ENCODE assay signal across 8 cellular contexts in the genomic region with DNA sequence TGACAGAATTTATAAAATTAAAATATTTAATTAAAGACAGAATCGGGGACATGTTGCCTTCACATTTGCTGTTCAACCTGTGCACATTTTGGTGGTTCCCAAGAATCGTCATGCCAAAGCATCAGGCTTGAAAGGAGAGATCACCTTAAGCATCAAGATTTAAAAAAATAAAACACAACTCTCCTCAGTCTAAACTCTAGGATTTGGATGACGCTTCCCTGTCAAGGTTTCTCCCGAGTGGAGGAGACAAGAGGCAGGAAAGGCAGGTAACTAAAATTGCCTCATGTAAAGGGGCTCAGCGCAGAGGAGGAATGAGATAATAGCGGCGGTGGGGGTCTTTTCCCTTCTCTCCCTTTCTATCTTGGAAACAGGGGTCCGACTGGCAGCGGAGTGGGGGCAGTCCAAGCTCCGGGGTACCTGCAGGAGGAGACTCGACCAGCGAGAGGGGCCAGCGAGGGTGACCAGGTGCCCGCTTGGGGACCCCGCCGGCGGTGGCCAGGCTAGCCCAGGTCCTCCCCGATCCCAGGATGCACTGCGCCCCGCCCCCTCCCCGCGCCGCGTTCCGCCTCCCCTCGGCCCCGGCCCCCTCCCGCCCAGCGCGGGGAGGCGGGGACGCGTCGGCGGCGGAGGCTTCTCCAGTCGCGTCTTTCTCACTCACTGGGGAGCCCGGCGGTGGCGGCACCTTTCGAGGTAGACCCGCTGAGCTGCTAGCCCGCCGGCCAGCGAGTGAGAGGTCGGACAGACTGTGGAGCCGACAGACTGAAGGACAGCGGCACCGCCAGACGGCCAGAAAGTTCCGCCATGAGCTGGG. TPM values are rescaled to one million over a fixed set of nuclear protein-coding genes. Genes with fewer than 3 reads are reported as not detected.
DNase-seq lines count a peak whose midpoint lies in the region; ATAC-seq and TF ChIP-seq lines count a peak whose summit lies in the region.

A gene (plus strand): TSS at position 638 of the 811 bp plus-strand sequence. CDS start 164 bp downstream, at position 802.

- TF ChIP-seq CTCF in GM13977 (IDR thresholded peaks at IDR 0.05; ENCODE audit: extremely low read depth, insufficient read depth, missing control alignments) = no peak

- in situ Hi-C loops in GM13977 (cut with MboI; ENCODE audit: low pct_unique_long_range_greater_than_20kb, low sequenced_read_pairs, unreplicated experiment) = loop anchor here (10.0 to 25.0 kb wide), 2 partner anchors 177 to 390 kb away; no protein-coding TSS in a partner anchor

- CTCF ChIA-PET in activated CD4-positive, alpha-beta T cell treated with anti-CD3 and anti-CD28 coated beads for 36 hours (lab: Charles Lee) = interaction anchor here (0.7 to 2.4 kb wide), 5 partner anchors 11 to 403 kb away, joined by 3 to 13 read pairs (median 4); no protein-coding TSS in a partner anchor

- peaks cover 15% of the 10 kb centered on the region for H3K4me1 Mint-ChIP-seq in activated CD4-positive, alpha-beta T cell treated with anti-CD3 and anti-CD28 coated beads for 36 hours

- peak within 1 kb of the TSS; percentile 83 for H3K4me3 Mint-ChIP-seq in activated CD4-positive, alpha-beta T cell treated with anti-CD3 and anti-CD28 coated beads for 36 hours

- peak; percentile 87 for ATAC-seq in activated CD4-positive, alpha-beta T cell treated with anti-CD3 and anti-CD28 coated beads for 36 hours
- ATAC-seq in HG03108 (IDR thresholded peaks at IDR 0.05; ENCODE audit: unreplicated experiment) (no peak), HG03439 (IDR thresholded peaks at IDR 0.05; ENCODE audit: unreplicated experiment) (no peak)

- POLR2A ChIA-PET in activated CD4-positive, alpha-beta T cell treated with anti-CD3 and anti-CD28 coated beads for 36 hours (lab: Charles Lee) = interaction anchor here (0.5 kb wide), 2 partner anchors 96 to 322 kb away, joined by 3 read pairs; no protein-coding TSS in a partner anchor

- H3K36me3 Mint-ChIP-seq in activated CD4-positive, alpha-beta T cell treated with anti-CD3 and anti-CD28 coated beads for 36 hours (ENCODE audit: low read depth) = no peaks in the 10 kb centered on the region

- H3K9me3 Mint-ChIP-seq in activated CD4-positive, alpha-beta T cell treated with anti-CD3 and anti-CD28 coated beads for 36 hours (ENCODE audit: low read depth) = no peaks in the 10 kb centered on the region

- DNase-seq in GM13977 (ENCODE audit: low spot score) (peak; percentile 80), NCI-H2196 (lab: John Stamatoyannopoulos, UW; ENCODE audit: unreplicated experiment) (peak; percentile 90), dedifferentiated amniotic fluid mesenchymal stem cell (ENCODE audit: extremely low spot score) (peak; percentile 43), left kidney (ENCODE audit: low read depth, low spot score) (peak; percentile 97)
- peak; percentile 81 for DNase-seq in activated CD4-positive, alpha-beta T cell treated with anti-CD3 and anti-CD28 coated beads for 36 hours
- peak; percentile 60 to 65 for DNase-seq in stimulated activated CD4-positive, alpha-beta T cell treated with anti-CD3 and anti-CD28 coated beads, Interleukin-1b, Interleukin-23, amount 100 ng/mL, for 4 hours (ENCODE audit: low read depth in 2 of 2)

- intact Hi-C loops in activated CD4-positive, alpha-beta T cell treated with anti-CD3 and anti-CD28 coated beads for 36 hours (cut with DNase I, micrococcal nuclease) = loop anchor here (2.0 to 10.0 kb wide), 6 partner anchors 100 to 399 kb away; a partner anchor contains a TSS

- H3K27ac Mint-ChIP-seq in activated CD4-positive, alpha-beta T cell treated with anti-CD3 and anti-CD28 coated beads for 36 hours = peak within 1 kb of the TSS; percentile 72

- peaks cover 24% of the 10 kb centered on the region for H3K27me3 Mint-ChIP-seq in activated CD4-positive, alpha-beta T cell treated with anti-CD3 and anti-CD28 coated beads for 36 hours

RNA-seq across cellular contexts. Expression of the gene that starts here (rescaled TPM):
- total RNA-seq in activated CD4-positive, alpha-beta T cell treated with anti-CD3 and anti-CD28 coated beads for 36 hours = 1 to 10 TPM; 1.2 to 1.4 TPM

Comparison
In these comparisons a context has a peak if more than half of its experiments do, and no peak if none do; other contexts are left out.
1. DNase-seq: peak in every context shown above with its lines; median percentile 97 in left kidney; 90 in NCI-H2196; 81 in activated CD4-positive, alpha-beta T cell treated with anti-CD3 and anti-CD28 coated beads for 36 hours; 80 in GM13977; 62 in stimulated activated CD4-positive, alpha-beta T cell treated with anti-CD3 and anti-CD28 coated beads, Interleukin-1b, Interleukin-23, amount 100 ng/mL, for 4 hours; 43 in dedifferentiated amniotic fluid mesenchymal stem cell.